19 cellular contexts compared by ENCODE assay signal in genomic region chr4:114281561-114281960, GRCh38.
DNase-seq lines count a peak whose midpoint lies in the region; ATAC-seq, FAIRE-seq and TF ChIP-seq lines count a peak whose summit lies in the region.
"Had no signal": no experiment of that assay in that cellular context is flagged by ENCODE, and none has a peak within 500 bp of the region (broad histone marks: within the 10 kb centered on the region; RNA-seq: fewer than 3 reads in every experiment).

No MANE protein-coding gene starts in this region.

- ATAC-seq in HepG2 (no peak), HG02798 (IDR thresholded peaks at IDR 0.05; ENCODE audit: poor library complexity, unreplicated experiment) (no peak)
- ATAC-seq: esophagus mucosa; naive thymus-derived CD8-positive, alpha-beta T cell had no signal

- H3K27ac ChIP-seq in fibroblast of lung (ENCODE audit: insufficient read depth, low read length) (peak overlapping the region; percentile 64), HepG2 (ENCODE audit: extremely low read length, insufficient read depth, low read length) (no peak overlapping the region)
- H3K27ac ChIP-seq: BLaER1, KMS-11, SJCRH30, transverse colon had no signal

- no peak for TF ChIP-seq POLR2A in HepG2 (IDR thresholded peaks at IDR 0.05; ENCODE audit: insufficient read depth in 1 of 2, low read depth in 2 of 2, low read length in 2 of 2)

- peaks cover 12% of the 10 kb centered on the region for H3K9me3 Mint-ChIP-seq in Caco-2 (ENCODE audit: unreplicated experiment)

- intact Hi-C loops in HepG2 (cut with micrococcal nuclease; ENCODE audit: unreplicated experiment): no loop called here
- intact Hi-C loops in Caco-2 (cut with micrococcal nuclease; ENCODE audit: unreplicated experiment): no loop called here

- no peaks in the 10 kb centered on the region for H3K27me3 Mint-ChIP-seq in Caco-2 (ENCODE audit: insufficient read depth, unreplicated experiment)

- no peak for TF ChIP-seq RAD21 in HepG2 (CRISPR knock-in tag; IDR thresholded peaks at IDR 0.05)

- H3K4me3 ChIP-seq in fibroblast of lung (replicated peaks in 1 of 4; ENCODE audit: control extremely low read depth in 1 of 4, insufficient read depth in 1 of 4, low read depth in 3 of 4, low read length in 4 of 4) (no peak overlapping the region), retinal pigment epithelial cell (ENCODE audit: low read length) (no peak overlapping the region), HepG2 (replicated peaks in 1 of 3; ENCODE audit: insufficient read depth in 1 of 3, low read depth in 2 of 3, low read length in 3 of 3) (no peak overlapping the region), Caco-2 (ENCODE audit: low read depth, low read length) (no peak overlapping the region)
- H3K4me3 ChIP-seq: BLaER1, SJCRH30, transverse colon had no signal

- H3K79me2 ChIP-seq in fibroblast of lung (ENCODE audit: control insufficient read depth, insufficient read depth, low read length): no peaks in the 10 kb centered on the region
- no peaks in the 10 kb centered on the region for H3K79me2 ChIP-seq in HepG2 (ENCODE audit: insufficient read depth, low read length)

- H3K4me2 ChIP-seq in fibroblast of lung (ENCODE audit: extremely low read depth, insufficient read depth, low read length) (no peak overlapping the region), HepG2 (ENCODE audit: low read depth, low read length) (no peak overlapping the region)
- H3K4me2 ChIP-seq: BLaER1, KMS-11 had no signal

- no peaks in the 10 kb centered on the region for H3K9me3 ChIP-seq in fibroblast of lung (ENCODE audit: control insufficient read depth, insufficient read depth, low read depth, low read length)
- no peaks in the 10 kb centered on the region for H3K9me3 ChIP-seq in HepG2 (ENCODE audit: low read length)
- H3K9me3 ChIP-seq in Caco-2: peaks cover 6% of the 10 kb centered on the region; the same call in 1 of the 2 replicates
- H3K9me3 ChIP-seq: BLaER1, SJCRH30, transverse colon had no signal

- H3K4me1 ChIP-seq in fibroblast of lung (ENCODE audit: control insufficient read depth, extremely low read depth, insufficient read depth, low read length): peaks cover 9% of the 10 kb centered on the region
- peaks cover 5% of the 10 kb centered on the region for H3K4me1 ChIP-seq in HepG2 (ENCODE audit: insufficient read depth, low read length)
- peaks cover 18% of the 10 kb centered on the region for H3K4me1 ChIP-seq in Caco-2
- H3K4me1 ChIP-seq: SJCRH30, transverse colon had no signal

- WGBS in HepG2 (ENCODE audit: low lambda C conversion rate): 91% methylated on average over 1 of the region's 1 CpG

- no peaks in the 10 kb centered on the region for H3K4me1 Mint-ChIP-seq in Caco-2 (ENCODE audit: low read depth, unreplicated experiment)

- DNase-seq in EH (ENCODE audit: low read depth): peak; percentile 96
- DNase-seq in RPMI7951 (ENCODE audit: low read depth): peak; percentile 37
- peak; percentile 71 to 97 for DNase-seq in fibroblast of lung (ENCODE audit: low read depth in 2 of 2)
- peak; percentile 43 for DNase-seq in retinal pigment epithelial cell (ENCODE audit: low read depth)
- no peak for DNase-seq in HepG2 (ENCODE audit: low spot score)
- no peak for DNase-seq in retina
- no peak for DNase-seq in Caco-2
- DNase-seq: activated T-cell treated with anti-CD3 and anti-CD28 coated beads, Interleukin-2, amount 50 U/mL, for 48 hours; dermis blood vessel endothelial cell; naive thymus-derived CD8-positive, alpha-beta T cell; NCI-H1694 treated with DMSO at 0.1 percent for 48 hours; NCI-H446 treated with DMSO at 0.1 percent for 48 hours; SJCRH30; T1000; transverse colon had no signal

- H4K20me1 ChIP-seq in fibroblast of lung (ENCODE audit: control insufficient read depth, extremely low read depth, insufficient read depth, low read length) (no peaks in the 10 kb centered on the region), HepG2 (ENCODE audit: insufficient read depth, low read length) (no peaks in the 10 kb centered on the region)
- H4K20me1 ChIP-seq: BLaER1 had no signal

- TF ChIP-seq EP300 in HepG2 (IDR thresholded peaks at IDR 0.05; ENCODE audit: low read depth in 2 of 2, low read length in 2 of 2) (no peak), HepG2 (CRISPR knock-in tag; IDR thresholded peaks at IDR 0.05; ENCODE audit: borderline replicate concordance) (no peak)

- FAIRE-seq in HepG2 (lab: Jason Lieb, UNC): no peak

- TF ChIP-seq CTCF in fibroblast of lung (conservative IDR thresholded peaks at IDR 0.05 in 1 of 2, IDR thresholded peaks at IDR 0.05 in 1 of 2; ENCODE audit: low read depth in 1 of 2, low read length in 2 of 2) (no peak), retinal pigment epithelial cell (conservative IDR thresholded peaks at IDR 0.05; ENCODE audit: low read depth, low read length) (no peak), HepG2 (CRISPR knock-in tag; IDR thresholded peaks at IDR 0.05) (no peak), Caco-2 (IDR thresholded peaks at IDR 0.05; ENCODE audit: insufficient read depth in 1 of 2, low read depth in 1 of 2, low read length in 1 of 2, severe bottlenecking in 1 of 2, unreplicated experiment in 1 of 2) (no peak)

- H3K9ac ChIP-seq in fibroblast of lung (ENCODE audit: insufficient read depth, low read length) (no peak overlapping the region), HepG2 (ENCODE audit: insufficient read depth, low read depth, low read length) (no peak overlapping the region)
- H3K9ac ChIP-seq: BLaER1, KMS-11 had no signal

- BruUV-seq in HepG2 (replicated peaks; lab: Mats Ljungman, UMichigan) (no TSS peak), Caco-2 (replicated peaks; lab: Mats Ljungman, UMichigan) (no TSS peak)

- in situ Hi-C loops in HepG2 (cut with HindIII; ENCODE audit: extremely low pct_ligation_motif_present, low pct_unique_long_range_greater_than_20kb): no loop called here

- H3K27me3 ChIP-seq in fibroblast of lung (ENCODE audit: control insufficient read depth, insufficient read depth, low read length) (no peaks in the 10 kb centered on the region), HepG2 (ENCODE audit: control insufficient read depth in 1 of 2, insufficient read depth in 2 of 2, low read length in 2 of 2) (no peaks in the 10 kb centered on the region), Caco-2 (replicated peaks; ENCODE audit: control insufficient read depth, insufficient read depth, low read length) (no peaks in the 10 kb centered on the region)
- H3K27me3 ChIP-seq: BLaER1, SJCRH30, transverse colon had no signal

- CTCF ChIA-PET in HepG2 (lab: Yijun Ruan, JAX; ENCODE audit: low intra/inter-chr PET ratio, low total read pairs) (no interaction called here), Caco-2 (lab: Charles Lee) (no interaction called here)

- no peak overlapping the region for H3K27ac Mint-ChIP-seq in Caco-2 (ENCODE audit: unreplicated experiment)
- H3K27ac Mint-ChIP-seq: naive thymus-derived CD8-positive, alpha-beta T cell had no signal

- no peaks in the 10 kb centered on the region for H3K36me3 ChIP-seq in fibroblast of lung (ENCODE audit: control insufficient read depth, insufficient read depth, low read length)
- no peaks in the 10 kb centered on the region for H3K36me3 ChIP-seq in HepG2 (replicated peaks in 1 of 2; ENCODE audit: control insufficient read depth in 1 of 2, insufficient read depth in 2 of 2, low read length in 2 of 2)
- no peaks in the 10 kb centered on the region for H3K36me3 ChIP-seq in Caco-2 (ENCODE audit: control insufficient read depth, insufficient read depth, low read length)
- H3K36me3 ChIP-seq: BLaER1, SJCRH30, transverse colon had no signal

- POLR2A ChIA-PET in HepG2 (lab: Yijun Ruan, JAX) (no interaction called here), Caco-2 (lab: Charles Lee) (no interaction called here)

- H2AFZ ChIP-seq in fibroblast of lung (ENCODE audit: low read length): no peak overlapping the region
- no peak overlapping the region for H2AFZ ChIP-seq in HepG2 (ENCODE audit: low read length)

- H3K36me3 Mint-ChIP-seq in Caco-2 (ENCODE audit: insufficient read depth, unreplicated experiment): no peaks in the 10 kb centered on the region

- H3K4me3 Mint-ChIP-seq in Caco-2 (ENCODE audit: unreplicated experiment): no peak overlapping the region
- H3K4me3 Mint-ChIP-seq: naive thymus-derived CD8-positive, alpha-beta T cell had no signal

TF ChIP-seq in HepG2, 621 proteins besides CTCF, POLR2A, EP300 and RAD21:
- TF ChIP-seq SMAD3 (CRISPR knock-in tag; IDR thresholded peaks at IDR 0.05) (no peak), HMGXB3 (CRISPR knock-in tag; IDR thresholded peaks at IDR 0.05; ENCODE audit: borderline replicate concordance) (no peak), ZNF326 (CRISPR knock-in tag; IDR thresholded peaks at IDR 0.05; ENCODE audit: borderline replicate concordance) (no peak)

Comparison
In these comparisons a context has a peak if more than half of its experiments do, and no peak if none do; other contexts are left out.
1. DNase-seq: peak in EH (single experiment), RPMI7951 (single experiment), fibroblast of lung (2 of 2) and retinal pigment epithelial cell (single experiment); none in HepG2 (single experiment), retina (single experiment) and Caco-2 (0 of 2).